1 cellular context compared by ENCODE assay signal in the genomic region with DNA sequence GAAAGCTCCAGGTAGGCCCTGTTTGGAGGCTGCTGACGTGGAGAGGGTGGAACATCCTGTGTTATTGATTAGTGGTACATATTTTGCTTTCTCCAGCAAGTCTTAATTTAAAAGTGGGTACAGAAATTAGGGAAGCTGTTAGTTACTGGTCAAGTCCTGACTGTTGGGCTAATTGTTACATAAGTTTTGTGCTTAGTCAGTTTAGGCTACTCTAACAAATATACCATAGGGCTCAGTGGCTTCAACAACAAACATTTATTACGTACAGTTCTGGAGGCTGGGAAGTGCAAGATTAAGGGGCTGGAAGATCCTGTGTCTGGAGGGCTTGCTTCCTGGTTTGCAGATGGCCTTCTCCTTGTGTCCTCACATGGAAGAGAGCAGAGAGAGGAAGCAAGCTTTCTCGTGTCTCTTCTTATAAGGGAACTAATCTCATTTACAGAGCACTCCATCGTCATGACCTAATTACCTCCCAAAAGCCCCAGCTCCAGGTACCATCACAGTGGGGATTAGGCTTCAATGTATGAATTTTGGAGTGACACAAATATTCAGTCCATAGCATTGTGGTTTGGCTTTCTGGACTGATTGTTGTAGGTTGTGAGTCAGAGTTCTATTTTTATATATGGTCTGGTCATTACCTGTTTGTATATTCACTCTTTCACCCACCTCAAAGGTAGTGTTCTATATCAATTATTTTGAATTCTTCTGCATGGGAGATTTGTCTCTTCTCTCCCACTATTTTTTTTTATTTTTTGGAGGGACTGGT.
A peak's percentile ranks its signal among the peaks of the same experiment; 100 is the strongest.
TF ChIP-seq lines count a peak whose summit lies in the region.

No MANE protein-coding gene starts in this region.

TF ChIP-seq in K562, 482 proteins besides CTCF, POLR2A, EP300 and RAD21 (continued from another document):
- TF ChIP-seq MEF2A (IDR thresholded peaks at IDR 0.05; ENCODE audit: control insufficient read depth, low read depth, low read length) (peak; percentile 83; the same call in 1 of the 2 replicates), ZNF583 (CRISPR knock-in tag; IDR thresholded peaks at IDR 0.05) (no peak), KLF6 (CRISPR knock-in tag; IDR thresholded peaks at IDR 0.05; ENCODE audit: borderline replicate concordance) (no peak), XRCC3 (IDR thresholded peaks at IDR 0.05) (no peak), MEIS2 (IDR thresholded peaks at IDR 0.05; ENCODE audit: partially characterized antibody) (peak; percentile 6), SRF (CRISPR knock-in tag; IDR thresholded peaks at IDR 0.05) (0 out of 4 replicates have a peak, but pooled peaks of 1 of the 2 experiments have one; percentile 7), SPI1 (IDR thresholded peaks at IDR 0.05; ENCODE audit: borderline replicate concordance, low read depth, low read length) (0 out of 2 replicates have a peak, but pooled peaks have one; percentile 11), ZFX (CRISPR knock-in tag; IDR thresholded peaks at IDR 0.05) (peak; percentile 61)
- TF ChIP-seq, protein P1, sequence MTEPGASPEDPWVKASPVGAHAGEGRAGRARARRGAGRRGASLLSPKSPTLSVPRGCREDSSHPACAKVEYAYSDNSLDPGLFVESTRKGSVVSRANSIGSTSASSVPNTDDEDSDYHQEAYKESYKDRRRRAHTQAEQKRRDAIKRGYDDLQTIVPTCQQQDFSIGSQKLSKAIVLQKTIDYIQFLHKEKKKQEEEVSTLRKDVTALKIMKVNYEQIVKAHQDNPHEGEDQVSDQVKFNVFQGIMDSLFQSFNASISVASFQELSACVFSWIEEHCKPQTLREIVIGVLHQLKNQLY (CRISPR knock-in tag; conservative IDR thresholded peaks at IDR 0.05): no peak
- TF ChIP-seq, protein P2, sequence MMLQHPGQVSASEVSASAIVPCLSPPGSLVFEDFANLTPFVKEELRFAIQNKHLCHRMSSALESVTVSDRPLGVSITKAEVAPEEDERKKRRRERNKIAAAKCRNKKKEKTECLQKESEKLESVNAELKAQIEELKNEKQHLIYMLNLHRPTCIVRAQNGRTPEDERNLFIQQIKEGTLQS (IDR thresholded peaks at IDR 0.05): peak; percentile 50; the same call in 1 of the 2 replicates
- TF ChIP-seq, protein P2 (CRISPR knock-in tag; conservative IDR thresholded peaks at IDR 0.05): no peak
- TF ChIP-seq, protein P3, sequence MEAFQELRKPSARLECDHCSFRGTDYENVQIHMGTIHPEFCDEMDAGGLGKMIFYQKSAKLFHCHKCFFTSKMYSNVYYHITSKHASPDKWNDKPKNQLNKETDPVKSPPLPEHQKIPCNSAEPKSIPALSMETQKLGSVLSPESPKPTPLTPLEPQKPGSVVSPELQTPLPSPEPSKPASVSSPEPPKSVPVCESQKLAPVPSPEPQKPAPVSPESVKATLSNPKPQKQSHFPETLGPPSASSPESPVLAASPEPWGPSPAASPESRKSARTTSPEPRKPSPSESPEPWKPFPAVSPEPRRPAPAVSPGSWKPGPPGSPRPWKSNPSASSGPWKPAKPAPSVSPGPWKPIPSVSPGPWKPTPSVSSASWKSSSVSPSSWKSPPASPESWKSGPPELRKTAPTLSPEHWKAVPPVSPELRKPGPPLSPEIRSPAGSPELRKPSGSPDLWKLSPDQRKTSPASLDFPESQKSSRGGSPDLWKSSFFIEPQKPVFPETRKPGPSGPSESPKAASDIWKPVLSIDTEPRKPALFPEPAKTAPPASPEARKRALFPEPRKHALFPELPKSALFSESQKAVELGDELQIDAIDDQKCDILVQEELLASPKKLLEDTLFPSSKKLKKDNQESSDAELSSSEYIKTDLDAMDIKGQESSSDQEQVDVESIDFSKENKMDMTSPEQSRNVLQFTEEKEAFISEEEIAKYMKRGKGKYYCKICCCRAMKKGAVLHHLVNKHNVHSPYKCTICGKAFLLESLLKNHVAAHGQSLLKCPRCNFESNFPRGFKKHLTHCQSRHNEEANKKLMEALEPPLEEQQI (IDR thresholded peaks at IDR 0.05): no peak
- TF ChIP-seq, protein P4, sequence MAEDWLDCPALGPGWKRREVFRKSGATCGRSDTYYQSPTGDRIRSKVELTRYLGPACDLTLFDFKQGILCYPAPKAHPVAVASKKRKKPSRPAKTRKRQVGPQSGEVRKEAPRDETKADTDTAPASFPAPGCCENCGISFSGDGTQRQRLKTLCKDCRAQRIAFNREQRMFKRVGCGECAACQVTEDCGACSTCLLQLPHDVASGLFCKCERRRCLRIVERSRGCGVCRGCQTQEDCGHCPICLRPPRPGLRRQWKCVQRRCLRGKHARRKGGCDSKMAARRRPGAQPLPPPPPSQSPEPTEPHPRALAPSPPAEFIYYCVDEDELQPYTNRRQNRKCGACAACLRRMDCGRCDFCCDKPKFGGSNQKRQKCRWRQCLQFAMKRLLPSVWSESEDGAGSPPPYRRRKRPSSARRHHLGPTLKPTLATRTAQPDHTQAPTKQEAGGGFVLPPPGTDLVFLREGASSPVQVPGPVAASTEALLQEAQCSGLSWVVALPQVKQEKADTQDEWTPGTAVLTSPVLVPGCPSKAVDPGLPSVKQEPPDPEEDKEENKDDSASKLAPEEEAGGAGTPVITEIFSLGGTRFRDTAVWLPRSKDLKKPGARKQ (CRISPR knock-in tag; IDR thresholded peaks at IDR 0.05): no peak
TF ChIP-seq in K562: peak in this region for 11.
